14 cellular contexts compared by ENCODE assay signal in genomic region chr2:230936243-230936642, GRCh38. TPM values are rescaled to one million over a fixed set of nuclear protein-coding genes. Genes with fewer than 3 reads are reported as not detected.
DNase-seq lines count a peak whose midpoint lies in the region; ATAC-seq and TF ChIP-seq lines count a peak whose summit lies in the region.
"Not testable (repeated sequence)": the region's sequence is repeated elsewhere in the genome, so short reads cannot be mapped to it uniquely, and the experiment has no call there.
"Had no signal": no experiment of that assay in that cellular context is flagged by ENCODE, and none has a peak within 500 bp of the region (broad histone marks: within the 10 kb centered on the region; RNA-seq: fewer than 3 reads in every experiment).

No MANE protein-coding gene starts in this region.

- H3K27me3 Mint-ChIP-seq in H9 (ENCODE audit: low read depth); activated CD4-positive, alpha-beta T cell treated with anti-CD3 and anti-CD28 coated beads for 36 hours; activated T-helper 17 cell treated with anti-CD3 and anti-CD28 coated beads, Interleukin-2, amount 50 U/mL, for 72 hours; memory B cell: not testable (repeated sequence)

- no CpG with 5 or more reads among the region's 6 CpGs for WGBS in H9 (ENCODE audit: extremely low coverage, insufficient read length, low lambda C conversion rate)

- H3K56ac ChIP-seq in H9 (ENCODE audit: insufficient read length, low read depth, low read length) = not testable (repeated sequence)

- not testable (repeated sequence) for H3K27ac Mint-ChIP-seq in H9; activated CD4-positive, alpha-beta T cell treated with anti-CD3 and anti-CD28 coated beads for 36 hours; activated T-helper 17 cell treated with anti-CD3 and anti-CD28 coated beads, Interleukin-2, amount 50 U/mL, for 72 hours; memory B cell

- not testable (repeated sequence) for H3K79me2 ChIP-seq in H9 (ENCODE audit: insufficient read depth, low read length)

- not testable (repeated sequence) for H3T11ph ChIP-seq in H9 (ENCODE audit: low read length)

- H3K23me2 ChIP-seq in H9 (ENCODE audit: insufficient read length, low read depth, low read length, poor library complexity, severe bottlenecking) = not testable (repeated sequence)

- H3K27me3 ChIP-seq in H9 (ENCODE audit: insufficient read depth, low read length) = not testable (repeated sequence)

- H3K14ac ChIP-seq in H9 (ENCODE audit: insufficient read depth, low read length) = not testable (repeated sequence)

- not testable (repeated sequence) for H4K5ac ChIP-seq in H9 (ENCODE audit: insufficient read length, low read depth, low read length)

- POLR2A ChIA-PET in activated CD4-positive, alpha-beta T cell treated with anti-CD3 and anti-CD28 coated beads for 36 hours (lab: Charles Lee) = not testable (repeated sequence)

- H3K4me1 ChIP-seq in H9 (ENCODE audit: insufficient read depth, low read length) = not testable (repeated sequence)

- DNase-seq in H9 (peak; percentile 2), ecto neural progenitor cell (ENCODE audit: low spot score) (peak; percentile 8), ureter (ENCODE audit: low spot score) (peak; percentile 17)
- not testable (repeated sequence) for DNase-seq in activated CD4-positive, alpha-beta T cell treated with anti-CD3 and anti-CD28 coated beads for 36 hours; memory B cell (ENCODE audit: low spot score in 2 of 2)
- peak; percentile 42 for DNase-seq in activated CD8-positive, alpha-beta memory T cell treated with anti-CD3 and anti-CD28 coated beads for 24 hours
- peak; percentile 2 for DNase-seq in stimulated activated naive CD8-positive, alpha-beta T cell treated with anti-CD3 and anti-CD28 coated beads, Interleukin-15, Interleukin-2, amounts not matched to agents 100 U/mL and 50 U/mL, for 24 hours

- H3K23ac ChIP-seq in H9 (ENCODE audit: insufficient read length, low read depth, low read length) = not testable (repeated sequence)

- CTCF ChIA-PET in activated CD4-positive, alpha-beta T cell treated with anti-CD3 and anti-CD28 coated beads for 36 hours (lab: Charles Lee) = not testable (repeated sequence)

- not testable (repeated sequence) for H2BK12ac ChIP-seq in H9 (ENCODE audit: insufficient read length, low read depth, low read length)

- not testable (repeated sequence) for TF ChIP-seq CTCF in H9 (conservative IDR thresholded peaks at IDR 0.05)

- not testable (repeated sequence) for H3K9ac ChIP-seq in H9 (ENCODE audit: extremely low read depth, insufficient read length, low read length)

- not testable (repeated sequence) for H2AK5ac ChIP-seq in H9 (ENCODE audit: insufficient read length, low read length)

- not testable (repeated sequence) for H2BK5ac ChIP-seq in H9 (ENCODE audit: insufficient read length, low read length)

- H3K18ac ChIP-seq in H9 (ENCODE audit: insufficient read length, low read depth, low read length) = not testable (repeated sequence)

- peaks cover 18 to 27% of the 10 kb centered on the region in 2 experiments for H3K9me3 Mint-ChIP-seq in H9
- peaks cover 18% of the 10 kb centered on the region for H3K9me3 Mint-ChIP-seq in activated CD4-positive, alpha-beta T cell treated with anti-CD3 and anti-CD28 coated beads for 36 hours (ENCODE audit: low read depth)
- H3K9me3 Mint-ChIP-seq in activated T-helper 17 cell treated with anti-CD3 and anti-CD28 coated beads, Interleukin-2, amount 50 U/mL, for 72 hours; memory B cell: not testable (repeated sequence)

- H2AFZ ChIP-seq in H9 (ENCODE audit: low read length) = not testable (repeated sequence)

- not testable (repeated sequence) for H3K27ac ChIP-seq in H9 (ENCODE audit: insufficient read length, low read depth, low read length)

- peaks cover 7 to 19% of the 10 kb centered on the region in 2 experiments for H3K4me1 Mint-ChIP-seq in H9
- not testable (repeated sequence) for H3K4me1 Mint-ChIP-seq in activated CD4-positive, alpha-beta T cell treated with anti-CD3 and anti-CD28 coated beads for 36 hours; memory B cell
- peaks cover 11% of the 10 kb centered on the region for H3K4me1 Mint-ChIP-seq in activated T-helper 17 cell treated with anti-CD3 and anti-CD28 coated beads, Interleukin-2, amount 50 U/mL, for 72 hours

- H2BK20ac ChIP-seq in H9 (ENCODE audit: low read depth, low read length, poor library complexity, severe bottlenecking) = not testable (repeated sequence)

- not testable (repeated sequence) for H2BK15ac ChIP-seq in H9 (ENCODE audit: low read depth, low read length)

- peak; percentile 19 for ATAC-seq in activated CD4-positive, alpha-beta T cell treated with anti-CD3 and anti-CD28 coated beads for 36 hours
- peak; percentile 76 for ATAC-seq in activated T-helper 17 cell treated with anti-CD3 and anti-CD28 coated beads, Interleukin-2, amount 50 U/mL, for 72 hours (replicated peaks)
- peak; percentile 31 for ATAC-seq in memory B cell (ENCODE audit: low read depth)
- not testable (repeated sequence) for ATAC-seq in stimulated activated naive CD8-positive, alpha-beta T cell treated with anti-CD3 and anti-CD28 coated beads, Interleukin-15, Interleukin-2, amounts not matched to agents 100 U/mL and 50 U/mL, for 24 hours

- not testable (repeated sequence) for H3K4me2 ChIP-seq in H9 (ENCODE audit: insufficient read depth, insufficient read length, low read length)

- H3K9me3 ChIP-seq in H9 (ENCODE audit: control insufficient read depth, low read depth, low read length) = not testable (repeated sequence)

- H3K79me1 ChIP-seq in H9 (ENCODE audit: insufficient read depth, low read depth, low read length, poor library complexity, severe bottlenecking) = not testable (repeated sequence)

- H4K91ac ChIP-seq in H9 (ENCODE audit: insufficient read length, low read depth, low read length) = not testable (repeated sequence)

- H2BK120ac ChIP-seq in H9 (ENCODE audit: low read depth, low read length, poor library complexity, severe bottlenecking) = not testable (repeated sequence)

- not testable (repeated sequence) for H4K20me1 ChIP-seq in H9 (ENCODE audit: control insufficient read depth, insufficient read depth, insufficient read length)

- not testable (repeated sequence) for H3K4me3 Mint-ChIP-seq in H9; activated CD4-positive, alpha-beta T cell treated with anti-CD3 and anti-CD28 coated beads for 36 hours; memory B cell
- peak overlapping the region; percentile 2 for H3K4me3 Mint-ChIP-seq in activated T-helper 17 cell treated with anti-CD3 and anti-CD28 coated beads, Interleukin-2, amount 50 U/mL, for 72 hours

- peaks cover 4 to 14% (median 6%) of the 10 kb centered on the region in 3 experiments; a peak in 5 of 7 replicates for H3K36me3 Mint-ChIP-seq in H9 (ENCODE audit: insufficient read depth in 1 of 3, low read depth in 3 of 3)
- H3K36me3 Mint-ChIP-seq in activated CD4-positive, alpha-beta T cell treated with anti-CD3 and anti-CD28 coated beads for 36 hours (ENCODE audit: low read depth) = peaks cover 11% of the 10 kb centered on the region
- H3K36me3 Mint-ChIP-seq in activated T-helper 17 cell treated with anti-CD3 and anti-CD28 coated beads, Interleukin-2, amount 50 U/mL, for 72 hours (ENCODE audit: low read depth); memory B cell: not testable (repeated sequence)

- H4K8ac ChIP-seq in H9 (replicated peaks; ENCODE audit: insufficient read length, low read depth, low read length) = not testable (repeated sequence)

- not testable (repeated sequence) for H3K4ac ChIP-seq in H9 (ENCODE audit: low read depth, low read length)

- intact Hi-C loops in activated CD4-positive, alpha-beta T cell treated with anti-CD3 and anti-CD28 coated beads for 36 hours (cut with DNase I, micrococcal nuclease) = not testable (repeated sequence)

RNA-seq across cellular contexts. Expression of gene GPR55, which starts 11.2 kb away (rescaled TPM):
- 0.11 TPM in 1 of 2 replicates, not detected in the other for total RNA-seq in H9 (2021)
- 1 to 10 TPM; 3.6 to 4.0 TPM for total RNA-seq in activated CD4-positive, alpha-beta T cell treated with anti-CD3 and anti-CD28 coated beads for 36 hours
- total RNA-seq in activated T-helper 17 cell treated with anti-CD3 and anti-CD28 coated beads, Interleukin-2, amount 50 U/mL, for 72 hours = 10 to 100 TPM; 11.1 to 19.9 TPM
- total RNA-seq in ureter = 0.39 TPM
- total RNA-seq: Caco-2, Calu3 had no signal

RNA-seq across cellular contexts. Expression of gene SPATA3, which starts 59.7 kb away (rescaled TPM):
- total RNA-seq in H9 (2021) = not detected in 2 replicates
- 1 to 10 TPM; 1.1 to 1.3 TPM for total RNA-seq in activated CD4-positive, alpha-beta T cell treated with anti-CD3 and anti-CD28 coated beads for 36 hours
- 1 to 10 TPM; 2.2 to 2.5 TPM for total RNA-seq in activated T-helper 17 cell treated with anti-CD3 and anti-CD28 coated beads, Interleukin-2, amount 50 U/mL, for 72 hours
- total RNA-seq in ureter = not detected
- total RNA-seq: A172; B cell; Caco-2; Calu3; CD4-positive, alpha-beta T cell; CD8-positive, alpha-beta T cell had no signal
